ENCODE assay signal across 1 cellular context in the genomic region with DNA sequence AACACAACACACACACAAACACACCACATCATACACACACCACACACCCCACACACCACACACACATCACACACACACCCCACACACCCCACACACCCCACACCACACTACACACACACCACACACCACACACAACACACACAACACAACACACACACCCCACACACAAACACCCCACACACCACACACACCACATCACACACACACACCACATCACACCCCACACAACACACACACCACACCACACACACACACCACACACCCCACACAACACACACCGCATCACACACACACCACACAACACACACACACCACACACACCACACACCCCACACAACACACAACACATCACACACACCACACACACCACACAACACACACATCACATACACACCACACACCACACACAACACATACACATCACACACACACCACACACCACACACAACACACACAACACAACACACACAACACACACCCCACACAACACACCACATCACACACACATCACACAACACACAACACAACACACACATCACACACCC.
TF ChIP-seq lines count a peak whose summit lies in the region.

No MANE protein-coding gene starts in this region.

TF ChIP-seq in K562, 482 proteins besides CTCF, POLR2A, EP300 and RAD21:
- no peak for TF ChIP-seq MEIS2 (IDR thresholded peaks at IDR 0.05; ENCODE audit: partially characterized antibody)
- TF ChIP-seq PHF20 (IDR thresholded peaks at IDR 0.05; ENCODE audit: partially characterized antibody): peak; percentile 46
- TF ChIP-seq BCOR (IDR thresholded peaks at IDR 0.05): no peak
- TF ChIP-seq ARHGAP35 (IDR thresholded peaks at IDR 0.05; ENCODE audit: partially characterized antibody): peak; percentile 1
- TF ChIP-seq CBX1 (IDR thresholded peaks at IDR 0.05; ENCODE audit: low read depth): peak; percentile 84; the same call in 1 of the 2 replicates
- TF ChIP-seq CREBBP (IDR thresholded peaks at IDR 0.05; ENCODE audit: low read depth, low read length): peak; percentile 22
- TF ChIP-seq, protein P1, sequence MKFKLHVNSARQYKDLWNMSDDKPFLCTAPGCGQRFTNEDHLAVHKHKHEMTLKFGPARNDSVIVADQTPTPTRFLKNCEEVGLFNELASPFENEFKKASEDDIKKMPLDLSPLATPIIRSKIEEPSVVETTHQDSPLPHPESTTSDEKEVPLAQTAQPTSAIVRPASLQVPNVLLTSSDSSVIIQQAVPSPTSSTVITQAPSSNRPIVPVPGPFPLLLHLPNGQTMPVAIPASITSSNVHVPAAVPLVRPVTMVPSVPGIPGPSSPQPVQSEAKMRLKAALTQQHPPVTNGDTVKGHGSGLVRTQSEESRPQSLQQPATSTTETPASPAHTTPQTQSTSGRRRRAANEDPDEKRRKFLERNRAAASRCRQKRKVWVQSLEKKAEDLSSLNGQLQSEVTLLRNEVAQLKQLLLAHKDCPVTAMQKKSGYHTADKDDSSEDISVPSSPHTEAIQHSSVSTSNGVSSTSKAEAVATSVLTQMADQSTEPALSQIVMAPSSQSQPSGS (CRISPR knock-in tag; IDR thresholded peaks at IDR 0.05): no peak
- no peak for TF ChIP-seq ZNF311 (CRISPR knock-in tag; IDR thresholded peaks at IDR 0.05)
- 0 out of 4 replicates have a peak, but pooled peaks of 1 of the 2 experiments have one; percentile 17 for TF ChIP-seq MLLT1 (IDR thresholded peaks at IDR 0.05)
- TF ChIP-seq CBX3 (IDR thresholded peaks at IDR 0.05; ENCODE audit: borderline replicate concordance in 1 of 2, low read length in 2 of 2): peak in 1 of 2 experiments; percentile 72; a peak in 1 of 3 replicates
